ENCODE assay signal across 19 cellular contexts in the genomic region with DNA sequence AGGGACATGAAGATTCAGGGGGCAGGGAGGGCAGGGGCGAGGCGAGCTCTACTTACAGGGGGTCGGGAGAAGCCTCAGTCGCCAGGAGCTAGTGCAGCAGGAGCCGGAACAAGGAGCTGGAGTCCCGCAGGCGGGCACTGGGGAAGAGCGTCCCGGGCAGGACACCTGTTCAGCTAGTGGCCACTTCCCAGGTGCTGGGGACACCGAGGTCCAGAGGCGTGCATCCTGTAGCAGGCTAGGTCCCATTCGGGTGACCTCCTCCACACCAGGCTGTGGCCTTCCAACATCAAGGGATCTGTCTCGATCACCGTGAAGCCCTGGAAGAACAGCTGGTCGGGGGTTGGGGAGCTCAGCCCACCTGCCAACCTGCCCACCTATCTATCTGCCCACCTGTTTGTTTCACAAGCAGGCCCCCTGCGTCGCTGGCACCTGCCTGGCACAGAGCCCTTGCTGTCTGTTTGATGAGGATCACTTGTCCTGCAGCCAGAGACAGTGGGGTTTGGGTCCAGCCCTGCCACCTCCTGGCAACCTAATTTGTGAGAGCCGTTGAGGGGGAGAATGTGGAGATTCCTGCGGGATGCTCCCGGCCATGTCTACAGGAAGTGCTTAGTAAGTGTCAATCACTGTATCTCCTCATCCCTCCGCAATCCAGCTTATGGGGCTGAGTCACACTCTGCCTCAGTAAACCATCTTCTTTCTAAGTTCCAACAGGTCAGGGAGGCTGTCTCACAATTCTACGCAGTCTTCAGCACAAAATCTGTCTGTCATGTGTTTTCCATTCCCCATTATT.
DNase-seq lines count a peak whose midpoint lies in the region; ATAC-seq and TF ChIP-seq lines count a peak whose summit lies in the region.
"Had no signal": no experiment of that assay in that cellular context is flagged by ENCODE, and none has a peak within 500 bp of the region (broad histone marks: within the 10 kb centered on the region; RNA-seq: fewer than 3 reads in every experiment).

No MANE protein-coding gene starts in this region.

- intact Hi-C loops in sigmoid colon (cut with DNase I) (no loop called here), left colon (cut with DNase I, micrococcal nuclease) (no loop called here)

- ATAC-seq in left colon (no peak), HG03280 (IDR thresholded peaks at IDR 0.05; ENCODE audit: unreplicated experiment) (no peak)
- ATAC-seq: pancreas had no signal

- no peaks in the 10 kb centered on the region for H3K27me3 ChIP-seq in WERI-Rb-1 (ENCODE audit: insufficient read depth, low read depth, severe bottlenecking)
- H3K27me3 ChIP-seq in sigmoid colon: peaks cover 2 to 38% (median 27%) of the 10 kb centered on the region in 3 donors
- H3K27me3 ChIP-seq: pancreas had no signal

- DNase-seq in DMS79 treated with DMSO at 0.1 percent for 48 hours (lab: John Stamatoyannopoulos, UW) (peak; percentile 16), DMS79 (lab: John Stamatoyannopoulos, UW) (no peak), NCI-H2029 treated with DMSO at 0.1 percent for 48 hours (lab: John Stamatoyannopoulos, UW) (peak; percentile 39), WERI-Rb-1 (peak; percentile 31), sigmoid colon (peak; percentile 51), left colon (no peak), GM10248 (ENCODE audit: extremely low spot score) (no peak)
- DNase-seq: activated naive CD4-positive, alpha-beta T cell treated with Interleukin-2 at 50 U/mL for 16 hours; HCEC 1CT; KG1; NCI-H1092; NCI-H446; small intestine had no signal

- H3K4me3 ChIP-seq in WERI-Rb-1 (ENCODE audit: low read depth, low read length): no peak overlapping the region
- H3K4me3 ChIP-seq in sigmoid colon: no peak overlapping the region
- H3K4me3 ChIP-seq: BLaER1 treated with 17β-estradiol and CSF1 and Interleukin-3, amounts not matched to agents 10 nM and 100 nM; pancreas; SJCRH30; suprapubic skin had no signal

- no peak for TF ChIP-seq POLR2A in sigmoid colon (IDR thresholded peaks at IDR 0.05)

- TF ChIP-seq EP300 in sigmoid colon (IDR thresholded peaks at IDR 0.05): no peak

- 81 to 85% methylated on average over 22 of the region's 22 CpGs for WGBS in sigmoid colon, 2 donors

- H3K36me3 ChIP-seq in WERI-Rb-1 (no peaks in the 10 kb centered on the region), sigmoid colon (no peaks in the 10 kb centered on the region)
- H3K36me3 ChIP-seq: BLaER1 treated with 17β-estradiol and CSF1 and Interleukin-3, amounts not matched to agents 10 nM and 100 nM; pancreas; SJCRH30; suprapubic skin had no signal

- no peaks in the 10 kb centered on the region for H3K4me1 ChIP-seq in sigmoid colon
- H3K4me1 ChIP-seq: BLaER1 treated with 17β-estradiol and CSF1 and Interleukin-3, amounts not matched to agents 10 nM and 100 nM; pancreas; SJCRH30; suprapubic skin had no signal

- CTCF ChIA-PET in GM10248 (lab: Yijun Ruan, JAX): no interaction called here

- H3K27ac ChIP-seq in WERI-Rb-1 (no peak overlapping the region), sigmoid colon (no peak overlapping the region)
- H3K27ac ChIP-seq: 22Rv1; BLaER1 treated with 17β-estradiol and CSF1 and Interleukin-3, amounts not matched to agents 10 nM and 100 nM; pancreas; SJCRH30; suprapubic skin had no signal

- POLR2A ChIA-PET in GM10248 (lab: Yijun Ruan, JAX): no interaction called here

- H3K9me3 ChIP-seq in WERI-Rb-1 (ENCODE audit: severe bottlenecking) (no peaks in the 10 kb centered on the region), sigmoid colon (no peaks in the 10 kb centered on the region)
- H3K9me3 ChIP-seq: pancreas, SJCRH30, suprapubic skin had no signal

- TF ChIP-seq CTCF in WERI-Rb-1 (IDR thresholded peaks at IDR 0.05; ENCODE audit: low read depth, low read length) (no peak), sigmoid colon (IDR thresholded peaks at IDR 0.05) (no peak), GM10248 (IDR thresholded peaks at IDR 0.05; ENCODE audit: control extremely low read depth, extremely low read depth, low read depth, missing control alignments) (no peak)

Comparison
In these comparisons a context has a peak if more than half of its experiments do, and no peak if none do; other contexts are left out.
1. DNase-seq: peak in DMS79 treated with DMSO at 0.1 percent for 48 hours (single experiment), NCI-H2029 treated with DMSO at 0.1 percent for 48 hours (single experiment), WERI-Rb-1 (single experiment) and sigmoid colon (single experiment); none in DMS79 (single experiment), left colon (0 of 2) and GM10248 (single experiment).